In the genomic region with DNA sequence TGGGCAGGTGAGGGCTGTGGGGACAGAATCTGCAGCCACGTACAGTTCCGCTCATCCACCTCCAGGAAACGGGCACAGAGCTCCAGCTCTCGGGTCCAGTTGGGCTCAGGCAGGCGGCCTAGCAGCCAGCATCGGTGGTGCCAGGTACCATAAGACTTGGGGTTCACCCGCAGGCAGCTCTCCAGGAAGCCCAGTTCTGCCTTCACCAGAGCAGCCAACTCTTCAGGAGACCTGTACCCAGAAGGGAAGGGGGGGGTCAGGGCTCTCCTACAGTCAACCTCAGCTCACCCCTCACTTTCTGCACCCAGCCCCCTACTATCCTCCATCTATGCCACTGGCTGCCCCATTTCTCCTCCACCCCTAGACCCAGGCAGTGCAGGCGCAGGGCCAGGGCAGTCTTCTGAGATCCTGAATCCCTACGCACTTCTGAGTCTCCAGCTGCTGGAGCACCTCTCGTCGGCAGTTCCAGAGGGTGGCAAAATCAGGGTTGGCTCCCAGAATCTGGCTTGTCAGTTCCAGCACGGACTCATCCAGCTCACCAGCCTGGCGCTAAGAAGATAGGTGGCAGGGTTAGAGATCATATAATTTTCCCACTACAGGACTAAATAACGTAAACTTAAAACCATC, we compare ENCODE assay signal across 15 cellular contexts. TPM values are rescaled to one million over a fixed set of nuclear protein-coding genes. Genes with fewer than 3 reads are reported as not detected.
DNase-seq lines count a peak whose midpoint lies in the region; ATAC-seq, FAIRE-seq and TF ChIP-seq lines count a peak whose summit lies in the region.
"Had no signal": no experiment of that assay in that cellular context is flagged by ENCODE, and none has a peak within 500 bp of the region (broad histone marks: within the 10 kb centered on the region; RNA-seq: fewer than 3 reads in every experiment).

No MANE protein-coding gene starts in this region.

- no peak for DNase-seq in A673 (ENCODE audit: low spot score)
- DNase-seq in GM12864 (ENCODE audit: low read depth), result no peak
- DNase-seq in activated T-helper 1 cell treated with anti-CD3 and anti-CD28 coated beads, Interleukin-12 subunit alpha, Interleukin-12 subunit beta, Interleukin-2, Interleukin-4 antibody, amounts not matched to agents 30 ng/mL and 10 ng/mL and 1 ng/mL, durations not matched to agents 14 hours and 24 hours and 36 hours (ENCODE audit: low spot score), result no peak
- DNase-seq in mesenchymal stem cell, result no peak
- no peak for DNase-seq in GM12891 (ENCODE audit: insufficient read length, low spot score)
- no peak for DNase-seq in H54 (ENCODE audit: insufficient read length, low spot score)
- no peak for DNase-seq in erythroblast (lab: John Stamatoyannopoulos, UW)
- DNase-seq: activated naive CD4-positive, alpha-beta T cell treated with anti-CD3 and anti-CD28 coated beads, Interleukin-2, amount 50 U/mL, for 16 hours; colonic mucosa; IMR-90; NCI-H1694; SJCRH30; stimulated activated naive CD4-positive, alpha-beta T cell had no signal

- H2BK5ac ChIP-seq in mesenchymal stem cell (ENCODE audit: low read depth, low read length, poor library complexity, severe bottlenecking), result no peak overlapping the region

- no peak overlapping the region for H3K4me3 ChIP-seq in A673 (ENCODE audit: low read depth, low read length, poor library complexity, severe bottlenecking)
- peak overlapping the region; percentile 68; the same call in 1 of the 2 replicates for H3K4me3 ChIP-seq in GM12864 (ENCODE audit: low read depth, low read length)
- no peak overlapping the region for H3K4me3 ChIP-seq in mesenchymal stem cell (ENCODE audit: insufficient read depth in 1 of 2, low read depth in 1 of 2, low read length in 2 of 2)

- no peaks in the 10 kb centered on the region for H3K27me3 Mint-ChIP-seq in activated T-helper 1 cell treated with anti-CD3 and anti-CD28 coated beads, Interleukin-12 subunit alpha, Interleukin-12 subunit beta, Interleukin-2, Interleukin-4 antibody, amounts not matched to agents 30 ng/mL and 10 ng/mL and 1 ng/mL, durations not matched to agents 14 hours and 24 hours and 36 hours (ENCODE audit: insufficient read depth)

- TF ChIP-seq POLR2A in GM12891 (IDR thresholded peaks at IDR 0.05; ENCODE audit: low read depth, low read length) (no peak), H54 (IDR thresholded peaks at IDR 0.05; ENCODE audit: low read depth, low read length) (no peak), erythroblast (IDR thresholded peaks at IDR 0.05; ENCODE audit: low read length) (no peak)

- no peak overlapping the region for H4K91ac ChIP-seq in mesenchymal stem cell (ENCODE audit: low read length)

- TF ChIP-seq CTCF in A673 (conservative IDR thresholded peaks at IDR 0.05; ENCODE audit: low read depth, low read length), result no peak
- TF ChIP-seq CTCF in GM12864 (IDR thresholded peaks at IDR 0.05; ENCODE audit: low read depth, low read length, missing control alignments), result no peak

- no peaks in the 10 kb centered on the region for H3K9me3 Mint-ChIP-seq in activated T-helper 1 cell treated with anti-CD3 and anti-CD28 coated beads, Interleukin-12 subunit alpha, Interleukin-12 subunit beta, Interleukin-2, Interleukin-4 antibody, amounts not matched to agents 30 ng/mL and 10 ng/mL and 1 ng/mL, durations not matched to agents 14 hours and 24 hours and 36 hours

- H2AK5ac ChIP-seq in mesenchymal stem cell (ENCODE audit: low read length, severe bottlenecking), result no peak overlapping the region

- POLR2A ChIA-PET in A673 (lab: Charles Lee; ENCODE audit: low non-redundant PET), result no interaction called here

- no peak overlapping the region for H2AFZ ChIP-seq in mesenchymal stem cell (ENCODE audit: low read depth, low read length)

- peaks cover 30% of the 10 kb centered on the region for H3K79me1 ChIP-seq in mesenchymal stem cell (replicated peaks; ENCODE audit: low read length, poor library complexity, severe bottlenecking)

- no peak overlapping the region for H2BK120ac ChIP-seq in mesenchymal stem cell (ENCODE audit: low read depth, low read length)

- no peak overlapping the region for H3K23ac ChIP-seq in mesenchymal stem cell (ENCODE audit: low read length in 2 of 2)

- peak overlapping the region; percentile 93 for H3K4me3 Mint-ChIP-seq in activated T-helper 1 cell treated with anti-CD3 and anti-CD28 coated beads, Interleukin-12 subunit alpha, Interleukin-12 subunit beta, Interleukin-2, Interleukin-4 antibody, amounts not matched to agents 30 ng/mL and 10 ng/mL and 1 ng/mL, durations not matched to agents 14 hours and 24 hours and 36 hours

- H4K8ac ChIP-seq in mesenchymal stem cell (ENCODE audit: low read length), result peak overlapping the region; percentile 38

- ATAC-seq in GM21447 (IDR thresholded peaks at IDR 0.05; ENCODE audit: unreplicated experiment), result no peak

- peaks cover 14% of the 10 kb centered on the region for H3K36me3 Mint-ChIP-seq in activated T-helper 1 cell treated with anti-CD3 and anti-CD28 coated beads, Interleukin-12 subunit alpha, Interleukin-12 subunit beta, Interleukin-2, Interleukin-4 antibody, amounts not matched to agents 30 ng/mL and 10 ng/mL and 1 ng/mL, durations not matched to agents 14 hours and 24 hours and 36 hours (ENCODE audit: low read depth)

- H3K27me3 ChIP-seq in A673 (replicated peaks; ENCODE audit: insufficient read depth, low read depth, low read length, poor library complexity), result no peaks in the 10 kb centered on the region
- H3K27me3 ChIP-seq in mesenchymal stem cell (ENCODE audit: control insufficient read depth in 1 of 2, insufficient read depth in 1 of 2, low read length in 2 of 2), result no peaks in the 10 kb centered on the region
- H3K27me3 ChIP-seq: colonic mucosa, SJCRH30 had no signal

- CTCF ChIA-PET in A673 (lab: Charles Lee), result interaction anchor here (0.9 to 1.5 kb wide), 2 partner anchors 28 to 38 kb away, joined by 4 to 5 read pairs; partner anchors contain the start of genes CIDEB and TINF2

- H3K4ac ChIP-seq in mesenchymal stem cell (ENCODE audit: low read depth in 1 of 2, low read length in 2 of 2), result no peak overlapping the region

- peaks cover 4% of the 10 kb centered on the region for H3K4me1 ChIP-seq in A673 (ENCODE audit: insufficient read depth, low read length, poor library complexity, severe bottlenecking)
- H3K4me1 ChIP-seq in mesenchymal stem cell (ENCODE audit: control insufficient read depth, insufficient read depth, low read depth, low read length), result peaks cover 9% of the 10 kb centered on the region
- H3K4me1 ChIP-seq: colonic mucosa, SJCRH30 had no signal

- H3K18ac ChIP-seq in mesenchymal stem cell (ENCODE audit: low read depth in 1 of 2, low read length in 2 of 2), result no peak overlapping the region

- intact Hi-C loops in A673 (cut with micrococcal nuclease; ENCODE audit: unreplicated experiment), result loop anchor here (2.0 kb wide), 1 partner anchor 27 kb away; the partner anchor contains the start of gene TINF2
- intact Hi-C loops in activated T-helper 1 cell treated with anti-CD3 and anti-CD28 coated beads, Interleukin-12 subunit alpha, Interleukin-12 subunit beta, Interleukin-2, Interleukin-4 antibody, amounts not matched to agents 30 ng/mL and 10 ng/mL and 1 ng/mL, durations not matched to agents 14 hours and 24 hours and 36 hours (cut with micrococcal nuclease), result no loop called here

- H3K27ac ChIP-seq in A673 (ENCODE audit: low read depth, low read length, poor library complexity, severe bottlenecking) (no peak overlapping the region), mesenchymal stem cell (ENCODE audit: low read length, poor library complexity, severe bottlenecking) (no peak overlapping the region)
- H3K27ac ChIP-seq: SJCRH30 had no signal

- H3K9ac ChIP-seq in mesenchymal stem cell (ENCODE audit: low read length), result no peak overlapping the region

- peaks cover 49% of the 10 kb centered on the region for H3K4me1 Mint-ChIP-seq in activated T-helper 1 cell treated with anti-CD3 and anti-CD28 coated beads, Interleukin-12 subunit alpha, Interleukin-12 subunit beta, Interleukin-2, Interleukin-4 antibody, amounts not matched to agents 30 ng/mL and 10 ng/mL and 1 ng/mL, durations not matched to agents 14 hours and 24 hours and 36 hours (ENCODE audit: low read depth)

- H2BK15ac ChIP-seq in mesenchymal stem cell (ENCODE audit: low read depth, poor library complexity, severe bottlenecking), result no peak overlapping the region

- no peak for FAIRE-seq in GM12891 (lab: Jason Lieb, UNC)
- no peak for FAIRE-seq in H54 (lab: Jason Lieb, UNC)
- FAIRE-seq: G401.6 had no signal

- no peaks in the 10 kb centered on the region for H3K9me3 ChIP-seq in A673 (ENCODE audit: low read depth, low read length, poor library complexity, severe bottlenecking)
- no peaks in the 10 kb centered on the region for H3K9me3 ChIP-seq in mesenchymal stem cell (ENCODE audit: control insufficient read depth, low read length)
- H3K9me3 ChIP-seq: colonic mucosa, SJCRH30 had no signal

- no peak overlapping the region for H3K14ac ChIP-seq in mesenchymal stem cell (ENCODE audit: low read length in 2 of 2)

- BruUV-seq in A673 (replicated peaks; lab: Mats Ljungman, UMichigan), result TSS peak; percentile 41

- peak overlapping the region in 1 of 2 experiments; percentile 27 for H2BK12ac ChIP-seq in mesenchymal stem cell (ENCODE audit: low read length in 2 of 2)

- no peak overlapping the region for H3K27ac Mint-ChIP-seq in activated T-helper 1 cell treated with anti-CD3 and anti-CD28 coated beads, Interleukin-12 subunit alpha, Interleukin-12 subunit beta, Interleukin-2, Interleukin-4 antibody, amounts not matched to agents 30 ng/mL and 10 ng/mL and 1 ng/mL, durations not matched to agents 14 hours and 24 hours and 36 hours

- WGBS in mesenchymal stem cell, result 96% methylated on average over 14 of the region's 14 CpGs

- H3K4me2 ChIP-seq in mesenchymal stem cell (ENCODE audit: low read length, poor library complexity, severe bottlenecking), result no peak overlapping the region

- no peaks in the 10 kb centered on the region for H3K36me3 ChIP-seq in A673 (ENCODE audit: insufficient read depth, low read length, poor library complexity, severe bottlenecking)
- H3K36me3 ChIP-seq in mesenchymal stem cell (ENCODE audit: control insufficient read depth in 1 of 2, insufficient read depth in 2 of 2, low read depth in 1 of 2, low read length in 2 of 2), result peaks cover 51 to 54% of the 10 kb centered on the region in 2 experiments
- H3K36me3 ChIP-seq: SJCRH30 had no signal

RNA-seq across cellular contexts. Expression of gene RABGGTA, which starts 1.4 kb away (rescaled TPM):
- 22.2 and 23.8 TPM in 2 replicates for total RNA-seq in A673 (2021)
- total RNA-seq in activated T-helper 1 cell treated with anti-CD3 and anti-CD28 coated beads, Interleukin-12 subunit alpha, Interleukin-12 subunit beta, Interleukin-2, Interleukin-4 antibody, amounts not matched to agents 30 ng/mL and 10 ng/mL and 1 ng/mL, durations not matched to agents 14 hours and 24 hours and 36 hours, result 52.2 and 54.4 TPM in 2 replicates
- 22.6 TPM for polyA plus RNA-seq in mesenchymal stem cell (2013, experiment 1 of 2)
- 21.5 TPM for polyA plus RNA-seq in mesenchymal stem cell (2013, experiment 2 of 2)
- 45.4 TPM for polyA plus RNA-seq in GM12891 (2012; ENCODE audit: low read depth, missing spikeins)

RNA-seq across cellular contexts. Expression of gene TGM1, which starts 7.0 kb away (rescaled TPM):
- total RNA-seq in A673 (2021), result 1.5 and 3.5 TPM in 2 replicates
- 4.1 and 4.8 TPM in 2 replicates for total RNA-seq in activated T-helper 1 cell treated with anti-CD3 and anti-CD28 coated beads, Interleukin-12 subunit alpha, Interleukin-12 subunit beta, Interleukin-2, Interleukin-4 antibody, amounts not matched to agents 30 ng/mL and 10 ng/mL and 1 ng/mL, durations not matched to agents 14 hours and 24 hours and 36 hours
- polyA plus RNA-seq in mesenchymal stem cell (2013, experiment 1 of 2), result 0.41 TPM
- polyA plus RNA-seq in mesenchymal stem cell (2013, experiment 2 of 2), result 0.36 TPM
- polyA plus RNA-seq in GM12891 (2012; ENCODE audit: low read depth, missing spikeins), result 0.91 TPM

RNA-seq across cellular contexts. Expression of gene TINF2, which starts 27.6 kb away (rescaled TPM):
- total RNA-seq in A673 (2021), result 46.1 and 47.0 TPM in 2 replicates
- total RNA-seq in activated T-helper 1 cell treated with anti-CD3 and anti-CD28 coated beads, Interleukin-12 subunit alpha, Interleukin-12 subunit beta, Interleukin-2, Interleukin-4 antibody, amounts not matched to agents 30 ng/mL and 10 ng/mL and 1 ng/mL, durations not matched to agents 14 hours and 24 hours and 36 hours, result 90.9 and 95.9 TPM in 2 replicates
- 64.4 TPM for polyA plus RNA-seq in mesenchymal stem cell (2013, experiment 1 of 2)
- 71.9 TPM for polyA plus RNA-seq in mesenchymal stem cell (2013, experiment 2 of 2)
- polyA plus RNA-seq in GM12891 (2012; ENCODE audit: low read depth, missing spikeins), result 36.6 TPM

RNA-seq across cellular contexts. Expression of gene DHRS1, which starts 29.6 kb away (rescaled TPM):
- total RNA-seq in A673 (2021), result 13.3 and 14.5 TPM in 2 replicates
- 7.5 TPM in 2 replicates for total RNA-seq in activated T-helper 1 cell treated with anti-CD3 and anti-CD28 coated beads, Interleukin-12 subunit alpha, Interleukin-12 subunit beta, Interleukin-2, Interleukin-4 antibody, amounts not matched to agents 30 ng/mL and 10 ng/mL and 1 ng/mL, durations not matched to agents 14 hours and 24 hours and 36 hours
- polyA plus RNA-seq in mesenchymal stem cell (2013, experiment 1 of 2), result 18.6 TPM
- 21.3 TPM for polyA plus RNA-seq in mesenchymal stem cell (2013, experiment 2 of 2)
- 20.1 TPM for polyA plus RNA-seq in GM12891 (2012; ENCODE audit: low read depth, missing spikeins)

RNA-seq across cellular contexts. Expression of gene NOP9, which starts 29.6 kb away (rescaled TPM):
- 34.0 and 37.1 TPM in 2 replicates for total RNA-seq in A673 (2021)
- 49.3 and 52.6 TPM in 2 replicates for total RNA-seq in activated T-helper 1 cell treated with anti-CD3 and anti-CD28 coated beads, Interleukin-12 subunit alpha, Interleukin-12 subunit beta, Interleukin-2, Interleukin-4 antibody, amounts not matched to agents 30 ng/mL and 10 ng/mL and 1 ng/mL, durations not matched to agents 14 hours and 24 hours and 36 hours
- 8.0 TPM for polyA plus RNA-seq in mesenchymal stem cell (2013, experiment 1 of 2)
- polyA plus RNA-seq in mesenchymal stem cell (2013, experiment 2 of 2), result 7.6 TPM
- polyA plus RNA-seq in GM12891 (2012; ENCODE audit: low read depth, missing spikeins), result 17.3 TPM
